ENCODE assay signal across 9 cellular contexts in the genomic region with DNA sequence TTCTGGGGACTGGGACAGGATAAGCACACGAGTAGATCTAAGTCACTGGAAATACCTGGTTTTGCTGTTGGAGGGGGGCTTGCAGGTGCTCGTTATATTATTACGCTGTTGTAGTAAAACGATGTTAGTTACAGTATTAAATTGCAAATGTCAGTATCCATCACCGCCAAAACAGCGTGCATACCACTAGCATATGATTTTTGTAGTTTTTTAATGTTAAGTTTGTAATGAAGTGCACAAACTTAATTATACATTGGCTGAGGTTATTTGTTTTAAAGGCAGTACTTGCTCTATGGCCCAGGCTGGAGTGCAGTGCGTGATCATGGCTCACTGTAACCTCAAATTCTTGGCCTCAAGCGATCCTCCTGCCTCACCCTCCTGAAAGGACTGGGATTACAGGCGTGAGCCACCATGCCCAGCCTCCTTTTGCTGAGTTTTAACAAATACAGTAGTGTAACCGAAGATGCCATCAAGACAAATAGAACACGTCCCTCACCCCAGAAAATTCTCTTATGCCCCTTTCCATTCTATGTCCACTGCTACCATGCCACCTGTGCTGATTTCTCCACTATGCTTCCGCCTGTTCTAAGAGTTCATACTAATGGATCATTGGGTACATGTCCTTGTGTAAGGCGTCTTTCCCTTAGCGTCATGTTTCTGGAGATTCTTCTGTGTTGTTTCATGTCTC. TPM values are rescaled to one million over a fixed set of nuclear protein-coding genes. Genes with fewer than 3 reads are reported as not detected.
DNase-seq lines count a peak whose midpoint lies in the region; ATAC-seq and TF ChIP-seq lines count a peak whose summit lies in the region.
"Had no signal": no experiment of that assay in that cellular context is flagged by ENCODE, and none has a peak within 500 bp of the region (broad histone marks: within the 10 kb centered on the region; RNA-seq: fewer than 3 reads in every experiment).

No MANE protein-coding gene starts in this region.

- ATAC-seq in HG02970 (IDR thresholded peaks at IDR 0.05; ENCODE audit: low FRiP score, unreplicated experiment) = no peak
- no peak for ATAC-seq in HG03135 (IDR thresholded peaks at IDR 0.05; ENCODE audit: unreplicated experiment)
- ATAC-seq in HG03108 (IDR thresholded peaks at IDR 0.05; ENCODE audit: unreplicated experiment) = no peak

- peaks cover 3% of the 10 kb centered on the region for H3F3A ChIP-seq in smooth muscle cell (ENCODE audit: low read depth)

- no peaks in the 10 kb centered on the region for H3K36me3 ChIP-seq in smooth muscle cell (ENCODE audit: low read depth)

- no peaks in the 10 kb centered on the region for H3K27me3 ChIP-seq in smooth muscle cell (ENCODE audit: low read depth)

- peak overlapping the region; percentile 85 for H3K27ac Mint-ChIP-seq in activated T-helper 1 cell treated with anti-CD3 and anti-CD28 coated beads, Interleukin-12 subunit alpha, Interleukin-12 subunit beta, Interleukin-2, Interleukin-4 antibody, amounts not matched to agents 30 ng/mL and 10 ng/mL and 1 ng/mL, durations not matched to agents 14 hours and 24 hours and 36 hours

- DNase-seq in HFF-Myc (ENCODE audit: extremely low read depth, low read depth) = no peak
- DNase-seq in activated T-helper 1 cell treated with anti-CD3 and anti-CD28 coated beads, Interleukin-12 subunit alpha, Interleukin-12 subunit beta, Interleukin-2, Interleukin-4 antibody, amounts not matched to agents 30 ng/mL and 10 ng/mL and 1 ng/mL, durations not matched to agents 14 hours and 24 hours and 36 hours (ENCODE audit: low spot score) = no peak
- no peak for DNase-seq in foreskin fibroblast
- no peak for DNase-seq in smooth muscle cell (lab: John Stamatoyannopoulos, UW; ENCODE audit: unreplicated experiment)
- no peak for DNase-seq in KBM-7

- intact Hi-C loops in activated T-helper 1 cell treated with anti-CD3 and anti-CD28 coated beads, Interleukin-12 subunit alpha, Interleukin-12 subunit beta, Interleukin-2, Interleukin-4 antibody, amounts not matched to agents 30 ng/mL and 10 ng/mL and 1 ng/mL, durations not matched to agents 14 hours and 24 hours and 36 hours (cut with micrococcal nuclease) = loop anchor here (10.0 kb wide), 2 partner anchors 269 to 429 kb away; partner anchors contain the start of genes CENPX, LRRC45 and P4HB

- H3K9ac ChIP-seq in smooth muscle cell (ENCODE audit: low read depth) = no peak overlapping the region

- in situ Hi-C loops in KBM-7 (cut with MboI; ENCODE audit: low pct_unique_long_range_greater_than_20kb, low sequenced_read_pairs) = no loop called here

- no peaks in the 10 kb centered on the region for H3K27me3 Mint-ChIP-seq in activated T-helper 1 cell treated with anti-CD3 and anti-CD28 coated beads, Interleukin-12 subunit alpha, Interleukin-12 subunit beta, Interleukin-2, Interleukin-4 antibody, amounts not matched to agents 30 ng/mL and 10 ng/mL and 1 ng/mL, durations not matched to agents 14 hours and 24 hours and 36 hours (ENCODE audit: insufficient read depth)

- H3K9me3 Mint-ChIP-seq in activated T-helper 1 cell treated with anti-CD3 and anti-CD28 coated beads, Interleukin-12 subunit alpha, Interleukin-12 subunit beta, Interleukin-2, Interleukin-4 antibody, amounts not matched to agents 30 ng/mL and 10 ng/mL and 1 ng/mL, durations not matched to agents 14 hours and 24 hours and 36 hours = no peaks in the 10 kb centered on the region

- no peaks in the 10 kb centered on the region for H4K20me1 ChIP-seq in smooth muscle cell (ENCODE audit: low read depth)

- H2AFZ ChIP-seq in smooth muscle cell (ENCODE audit: low read depth) = no peak overlapping the region

- no peak overlapping the region for H3K27ac ChIP-seq in smooth muscle cell (ENCODE audit: low read depth)

- no peaks in the 10 kb centered on the region for H3K9me3 ChIP-seq in smooth muscle cell (replicated peaks; ENCODE audit: low read depth)

- TF ChIP-seq CTCF in HFF-Myc (IDR thresholded peaks at IDR 0.05; ENCODE audit: low read depth, low read length, missing control alignments) (no peak), foreskin fibroblast (IDR thresholded peaks at IDR 0.05; ENCODE audit: low read depth, low read length) (no peak), smooth muscle cell (IDR thresholded peaks at IDR 0.05; ENCODE audit: borderline replicate concordance, insufficient read depth, poor library complexity, severe bottlenecking) (no peak)

- H3K4me3 Mint-ChIP-seq in activated T-helper 1 cell treated with anti-CD3 and anti-CD28 coated beads, Interleukin-12 subunit alpha, Interleukin-12 subunit beta, Interleukin-2, Interleukin-4 antibody, amounts not matched to agents 30 ng/mL and 10 ng/mL and 1 ng/mL, durations not matched to agents 14 hours and 24 hours and 36 hours = peak overlapping the region; percentile 70

- peaks cover 58% of the 10 kb centered on the region for H3K4me1 Mint-ChIP-seq in activated T-helper 1 cell treated with anti-CD3 and anti-CD28 coated beads, Interleukin-12 subunit alpha, Interleukin-12 subunit beta, Interleukin-2, Interleukin-4 antibody, amounts not matched to agents 30 ng/mL and 10 ng/mL and 1 ng/mL, durations not matched to agents 14 hours and 24 hours and 36 hours (ENCODE audit: low read depth)

- H3K4me2 ChIP-seq in smooth muscle cell = peak overlapping the region; percentile 82

- H3K36me3 Mint-ChIP-seq in activated T-helper 1 cell treated with anti-CD3 and anti-CD28 coated beads, Interleukin-12 subunit alpha, Interleukin-12 subunit beta, Interleukin-2, Interleukin-4 antibody, amounts not matched to agents 30 ng/mL and 10 ng/mL and 1 ng/mL, durations not matched to agents 14 hours and 24 hours and 36 hours (ENCODE audit: low read depth) = peaks cover 5% of the 10 kb centered on the region

- H3K4me1 ChIP-seq in smooth muscle cell (ENCODE audit: low read depth) = no peaks in the 10 kb centered on the region

- no peaks in the 10 kb centered on the region for H3K79me2 ChIP-seq in smooth muscle cell (ENCODE audit: low read depth)

- WGBS in smooth muscle cell (ENCODE audit: low lambda C conversion rate) = 85% methylated on average over 14 of the region's 14 CpGs

- peak overlapping the region; percentile 40 for H3K4me3 ChIP-seq in HFF-Myc (replicated peaks; ENCODE audit: low read depth, low read length)
- peak overlapping the region; percentile 41 to 51 for H3K4me3 ChIP-seq in foreskin fibroblast (ENCODE audit: low read depth in 1 of 2, low read length in 2 of 2)
- H3K4me3 ChIP-seq in smooth muscle cell = peak overlapping the region; percentile 47

RNA-seq across cellular contexts. Expression of gene CSNK1D, which starts 20.7 kb away (rescaled TPM):
- total RNA-seq in activated T-helper 1 cell treated with anti-CD3 and anti-CD28 coated beads, Interleukin-12 subunit alpha, Interleukin-12 subunit beta, Interleukin-2, Interleukin-4 antibody, amounts not matched to agents 30 ng/mL and 10 ng/mL and 1 ng/mL, durations not matched to agents 14 hours and 24 hours and 36 hours = 154 and 161 TPM in 2 replicates
- 51.6 and 75.3 TPM in 2 replicates for total RNA-seq in smooth muscle cell
- polyA plus RNA-seq in smooth muscle cell = 135 and 172 TPM in 2 replicates

RNA-seq across cellular contexts. Expression of gene CD7, which starts 23.2 kb away (rescaled TPM):
- total RNA-seq in activated T-helper 1 cell treated with anti-CD3 and anti-CD28 coated beads, Interleukin-12 subunit alpha, Interleukin-12 subunit beta, Interleukin-2, Interleukin-4 antibody, amounts not matched to agents 30 ng/mL and 10 ng/mL and 1 ng/mL, durations not matched to agents 14 hours and 24 hours and 36 hours = 454 and 455 TPM in 2 replicates
- not detected in 2 replicates for total RNA-seq in smooth muscle cell
- polyA plus RNA-seq in smooth muscle cell = 0.18 and 0.79 TPM in 2 replicates
- total RNA-seq: glomerular endothelial cell had no signal

RNA-seq across cellular contexts. Expression of gene SECTM1, which starts 39.3 kb away (rescaled TPM):
- 3.3 and 4.2 TPM in 2 replicates for total RNA-seq in activated T-helper 1 cell treated with anti-CD3 and anti-CD28 coated beads, Interleukin-12 subunit alpha, Interleukin-12 subunit beta, Interleukin-2, Interleukin-4 antibody, amounts not matched to agents 30 ng/mL and 10 ng/mL and 1 ng/mL, durations not matched to agents 14 hours and 24 hours and 36 hours
- not detected in 2 replicates for total RNA-seq in smooth muscle cell
- 0.48 and 0.49 TPM in 2 replicates for polyA plus RNA-seq in smooth muscle cell

Comparison
In these comparisons a context has a peak if more than half of its experiments do, and no peak if none do; other contexts are left out.
1. RNA of gene CD7, which starts 23.2 kb away (total RNA-seq): 454 to 455 TPM in activated T-helper 1 cell treated with anti-CD3 and anti-CD28 coated beads, Interleukin-12 subunit alpha, Interleukin-12 subunit beta, Interleukin-2, Interleukin-4 antibody, amounts not matched to agents 30 ng/mL and 10 ng/mL and 1 ng/mL, durations not matched to agents 14 hours and 24 hours and 36 hours; not detected in smooth muscle cell; every median in the first group is over 100 times any median in the second.
2. Peak in every context shown above with its lines, with median percentiles within 50 percentile points of each other: H3K4me3 ChIP-seq.